ENCODE assay signal across 2 cellular contexts in genomic region chr19:4567584-4568071, GRCh38.
TF ChIP-seq lines count a peak whose summit lies in the region.

No MANE protein-coding gene starts in this region.

TF ChIP-seq in HEK293, 187 proteins besides CTCF, POLR2A, EP300 and RAD21 (continues in another document):
- TF ChIP-seq ZFP69B (tag by site-specific recombination; IDR thresholded peaks at IDR 0.05), result no peak
- TF ChIP-seq ZNF324 (tag by site-specific recombination; IDR thresholded peaks at IDR 0.05), result no peak
- peak; percentile 52; the same call in 1 of the 2 replicates for TF ChIP-seq SP7 (tag by site-specific recombination; IDR thresholded peaks at IDR 0.05)
- TF ChIP-seq ZNF521 (tag by site-specific recombination; IDR thresholded peaks at IDR 0.05), result no peak
- TF ChIP-seq ZNF341 (tag by site-specific recombination; IDR thresholded peaks at IDR 0.05; ENCODE audit: low read depth), result peak; percentile 68; the same call in 1 of the 2 replicates
- peak; percentile 69; the same call in 1 of the 2 replicates for TF ChIP-seq ZNF366 (tag by site-specific recombination; conservative IDR thresholded peaks at IDR 0.05)
- peak; percentile 39; the same call in 1 of the 2 replicates for TF ChIP-seq PATZ1 (tag by site-specific recombination; IDR thresholded peaks at IDR 0.05)
- TF ChIP-seq MZF1 (tag by site-specific recombination; IDR thresholded peaks at IDR 0.05; ENCODE audit: borderline replicate concordance), result no peak
- TF ChIP-seq ZNF280C (tag by site-specific recombination; IDR thresholded peaks at IDR 0.05), result no peak
- TF ChIP-seq ZSCAN23 (tag by site-specific recombination; IDR thresholded peaks at IDR 0.05), result peak; percentile 28; the same call in 1 of the 2 replicates
- TF ChIP-seq ZNF596 (tag by site-specific recombination; IDR thresholded peaks at IDR 0.05), result no peak
- peak; percentile 63; the same call in 1 of the 2 replicates for TF ChIP-seq KLF8 (tag by site-specific recombination; IDR thresholded peaks at IDR 0.05)
- peak; percentile 76; the same call in 1 of the 2 replicates for TF ChIP-seq ZNF2 (tag by site-specific recombination; IDR thresholded peaks at IDR 0.05)
- peak; percentile 50 for TF ChIP-seq ZNF654 (tag by site-specific recombination; IDR thresholded peaks at IDR 0.05; ENCODE audit: low read depth)
- no peak for TF ChIP-seq ZNF837 (tag by site-specific recombination; IDR thresholded peaks at IDR 0.05)
- TF ChIP-seq ZNF223 (tag by site-specific recombination; IDR thresholded peaks at IDR 0.05), result no peak
- TF ChIP-seq ZNF529 (tag by site-specific recombination; IDR thresholded peaks at IDR 0.05; ENCODE audit: insufficient replicate concordance), result no peak
- no peak for TF ChIP-seq ATF2 (tag by site-specific recombination; IDR thresholded peaks at IDR 0.05; ENCODE audit: low read depth)
- no peak for TF ChIP-seq ZNF391 (tag by site-specific recombination; IDR thresholded peaks at IDR 0.05; ENCODE audit: borderline replicate concordance, low read depth)
- TF ChIP-seq ZBTB21 (tag by site-specific recombination; IDR thresholded peaks at IDR 0.05), result no peak
- no peak for TF ChIP-seq OVOL3 (tag by site-specific recombination; IDR thresholded peaks at IDR 0.05)
- TF ChIP-seq EGR2 (tag by site-specific recombination; IDR thresholded peaks at IDR 0.05; ENCODE audit: low read depth), result peak; percentile 47; the same call in 1 of the 2 replicates
- TF ChIP-seq ZNF239 (tag by site-specific recombination; IDR thresholded peaks at IDR 0.05), result no peak
- TF ChIP-seq ZNF398 (tag by site-specific recombination; IDR thresholded peaks at IDR 0.05), result no peak
- TF ChIP-seq SCRT2 (tag by site-specific recombination; IDR thresholded peaks at IDR 0.05), result no peak
- peak; percentile 100 for TF ChIP-seq ZNF16 (tag by site-specific recombination; IDR thresholded peaks at IDR 0.05; ENCODE audit: low read depth)

TF ChIP-seq in HepG2, 621 proteins besides CTCF, POLR2A, EP300 and RAD21 (continues in another document):
- TF ChIP-seq THAP8 (CRISPR knock-in tag; IDR thresholded peaks at IDR 0.05; ENCODE audit: borderline replicate concordance) (no peak), ZNF30 (CRISPR knock-in tag; IDR thresholded peaks at IDR 0.05) (no peak), UBTF (CRISPR knock-in tag; IDR thresholded peaks at IDR 0.05) (no peak), CHD4 (IDR thresholded peaks at IDR 0.05; ENCODE audit: borderline replicate concordance, low read length) (peak; percentile 76; the same call in 1 of the 2 replicates), ZNF770 (CRISPR knock-in tag; IDR thresholded peaks at IDR 0.05) (peak; percentile 20; the same call in 1 of the 2 replicates), JUND (CRISPR knock-in tag; IDR thresholded peaks at IDR 0.05) (0 out of 2 replicates have a peak, but pooled peaks have one; percentile 29), PPARG (CRISPR knock-in tag; conservative IDR thresholded peaks at IDR 0.05) (no peak), ZSCAN21 (CRISPR knock-in tag; IDR thresholded peaks at IDR 0.05; ENCODE audit: borderline replicate concordance) (no peak; the same call in 1 of the 2 replicates), ZSCAN25 (CRISPR knock-in tag; IDR thresholded peaks at IDR 0.05) (peak; percentile 75), SMYD3 (CRISPR knock-in tag; IDR thresholded peaks at IDR 0.05) (no peak), SMC3 (IDR thresholded peaks at IDR 0.05; ENCODE audit: low read length) (peak; percentile 68), ZBTB7A (CRISPR knock-in tag; IDR thresholded peaks at IDR 0.05) (no peak), ZBTB38 (CRISPR knock-in tag; IDR thresholded peaks at IDR 0.05) (peak; percentile 82; the same call in 1 of the 2 replicates), ZNF18 (CRISPR knock-in tag; IDR thresholded peaks at IDR 0.05; ENCODE audit: insufficient replicate concordance) (no peak), STAG1 (CRISPR knock-in tag; IDR thresholded peaks at IDR 0.05) (peak; percentile 59), ZNF674 (CRISPR knock-in tag; IDR thresholded peaks at IDR 0.05; ENCODE audit: low read depth) (no peak), CSRNP1 (CRISPR knock-in tag; IDR thresholded peaks at IDR 0.05) (no peak), CENPT (CRISPR knock-in tag; IDR thresholded peaks at IDR 0.05; ENCODE audit: low read depth) (peak; percentile 79; the same call in 1 of the 2 replicates), RCOR2 (CRISPR knock-in tag; IDR thresholded peaks at IDR 0.05) (peak; percentile 29; the same call in 1 of the 2 replicates), IRX3 (CRISPR knock-in tag; IDR thresholded peaks at IDR 0.05; ENCODE audit: borderline replicate concordance, low read depth) (no peak), ZSCAN12 (CRISPR knock-in tag; IDR thresholded peaks at IDR 0.05) (no peak), ZBTB39 (CRISPR knock-in tag; IDR thresholded peaks at IDR 0.05) (no peak), HNRNPK (IDR thresholded peaks at IDR 0.05; ENCODE audit: low read depth, low read length, poor library complexity, severe bottlenecking) (no peak), ZFP91 (CRISPR knock-in tag; IDR thresholded peaks at IDR 0.05; ENCODE audit: borderline replicate concordance) (peak; percentile 55; the same call in 1 of the 2 replicates), LBX2 (CRISPR knock-in tag; IDR thresholded peaks at IDR 0.05; ENCODE audit: borderline replicate concordance) (no peak), XRCC5 (optimal IDR thresholded peaks at IDR 0.05; ENCODE audit: low read length) (peak; percentile 38), ZNF501 (CRISPR knock-in tag; IDR thresholded peaks at IDR 0.05) (no peak), ADNP (CRISPR knock-in tag; IDR thresholded peaks at IDR 0.05) (peak; percentile 93), ZNF768 (CRISPR knock-in tag; IDR thresholded peaks at IDR 0.05) (peak; percentile 48; the same call in 1 of the 2 replicates), ZNF776 (CRISPR knock-in tag; IDR thresholded peaks at IDR 0.05) (0 out of 2 replicates have a peak, but pooled peaks have one; percentile 21), CEBPB (IDR thresholded peaks at IDR 0.05; ENCODE audit: borderline replicate concordance, low read depth, low read length) (no peak), NONO (IDR thresholded peaks at IDR 0.05) (no peak), NONO (CRISPR knock-in tag; conservative IDR thresholded peaks at IDR 0.05) (0 out of 2 replicates have a peak, but pooled peaks have one; percentile 32), RBM22 (optimal IDR thresholded peaks at IDR 0.05; ENCODE audit: low read length) (peak; percentile 81), ZMYM3 (CRISPR knock-in tag; IDR thresholded peaks at IDR 0.05) (peak; percentile 97), KLF13 (CRISPR knock-in tag; IDR thresholded peaks at IDR 0.05) (no peak), AKAP8 (CRISPR knock-in tag; IDR thresholded peaks at IDR 0.05) (peak; percentile 75; the same call in 1 of the 2 replicates), DNMT1 (CRISPR knock-in tag; IDR thresholded peaks at IDR 0.05) (0 out of 2 replicates have a peak, but pooled peaks have one; percentile 42), PTBP1 (IDR thresholded peaks at IDR 0.05; ENCODE audit: low read depth, low read length, poor library complexity, severe bottlenecking) (peak; percentile 78), AGO2 (optimal IDR thresholded peaks at IDR 0.05; ENCODE audit: low read depth, low read length) (peak; percentile 6)
